14 cellular contexts compared by ENCODE assay signal in the genomic region with DNA sequence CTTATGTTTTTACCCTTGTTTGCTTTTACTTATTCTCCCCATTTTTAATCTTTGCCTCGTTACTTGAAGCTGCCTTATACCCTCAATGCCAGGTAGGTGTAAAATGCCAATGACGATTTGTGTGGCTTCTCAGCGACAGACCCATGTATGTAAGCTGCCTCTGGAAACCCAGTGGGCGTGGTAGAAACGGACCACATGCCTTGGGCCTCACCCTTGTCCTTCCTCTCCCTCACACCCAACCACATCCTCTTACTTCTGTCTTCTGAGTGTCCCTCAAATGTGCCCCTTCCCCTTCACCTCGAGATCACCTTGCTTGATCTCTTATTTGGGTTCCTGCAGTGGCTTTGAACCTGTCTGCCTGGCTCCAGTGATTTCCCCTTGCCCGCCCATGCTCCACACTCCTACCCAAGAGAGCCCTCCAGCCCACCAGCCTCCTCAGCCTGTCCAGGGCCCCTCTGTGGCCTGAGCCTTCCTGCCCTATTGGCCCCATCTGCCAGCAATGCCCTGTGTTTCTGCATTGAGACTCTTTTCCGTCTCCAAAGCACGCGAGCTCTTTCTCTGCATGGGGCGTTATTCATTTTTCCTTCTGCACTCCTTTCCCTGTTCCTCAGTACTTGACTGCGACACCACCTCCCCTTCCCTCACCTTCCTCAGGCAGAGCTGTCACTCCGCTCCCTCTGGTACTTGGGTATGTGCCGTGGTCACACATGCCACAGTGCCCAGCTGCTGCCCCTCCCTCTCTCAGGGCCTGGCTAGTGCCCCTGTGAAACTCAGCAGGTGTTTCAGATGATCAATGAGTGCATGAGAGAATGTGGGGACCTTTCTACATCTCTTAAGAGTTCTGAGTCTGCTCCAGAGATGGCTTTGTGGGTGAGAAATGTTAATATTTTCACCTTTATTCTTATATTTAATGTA.
DNase-seq lines count a peak whose midpoint lies in the region; ATAC-seq, FAIRE-seq and TF ChIP-seq lines count a peak whose summit lies in the region.
"Had no signal": no experiment of that assay in that cellular context is flagged by ENCODE, and none has a peak within 500 bp of the region (broad histone marks: within the 10 kb centered on the region; RNA-seq: fewer than 3 reads in every experiment).

No MANE protein-coding gene starts in this region.

- no peaks in the 10 kb centered on the region for H3K36me3 ChIP-seq in DND-41 (ENCODE audit: insufficient read depth, low read length)
- H3K36me3 ChIP-seq in body of pancreas (replicated peaks in 1 of 2; ENCODE audit: insufficient read depth in 1 of 2, low read depth in 2 of 2) = no peaks in the 10 kb centered on the region
- H3K36me3 ChIP-seq in trophoblast cell (ENCODE audit: control insufficient read depth in 1 of 2, insufficient read depth in 2 of 2, low read length in 2 of 2) = no peaks in the 10 kb centered on the region
- H3K36me3 ChIP-seq in colonic mucosa = no peaks in the 10 kb centered on the region
- H3K36me3 ChIP-seq: SJCRH30 had no signal

- intact Hi-C loops in body of pancreas (cut with DNase I) = no loop called here
- intact Hi-C loops in colonic mucosa (cut with DNase I) = loop anchor here (5.0 to 10.0 kb wide), 3 partner anchors 104 to 992 kb away; no protein-coding TSS in a partner anchor

- H3K79me2 ChIP-seq in DND-41 (ENCODE audit: insufficient read depth, low read length) (peaks cover 26% of the 10 kb centered on the region), trophoblast cell (ENCODE audit: control insufficient read depth, insufficient read depth, low read length, poor library complexity) (no peaks in the 10 kb centered on the region)

- ATAC-seq in DND-41 (ENCODE audit: insufficient read depth, low read depth) (peak; percentile 39; the same call in 1 of the 3 replicates), body of pancreas (peak; percentile 95)

- H3K4me2 ChIP-seq in DND-41 (ENCODE audit: insufficient read depth, low read length) (no peak overlapping the region), trophoblast cell (ENCODE audit: low read length) (no peak overlapping the region)

- no peak overlapping the region for H4K12ac ChIP-seq in trophoblast cell (ENCODE audit: low read depth, low read length)

- H3K27ac ChIP-seq in DND-41 (ENCODE audit: low read length) (no peak overlapping the region), body of pancreas (peak overlapping the region; percentile 41 to 73 (median 64)), trophoblast cell (ENCODE audit: low read depth, low read length) (no peak overlapping the region), colonic mucosa (no peak overlapping the region)
- H3K27ac ChIP-seq: SJCRH30 had no signal

- H2AFZ ChIP-seq in DND-41 (ENCODE audit: low read depth, low read length) = no peak overlapping the region
- no peak overlapping the region for H2AFZ ChIP-seq in trophoblast cell (ENCODE audit: insufficient read depth, low read length, poor library complexity)

- peak in 1 of 3 donors; percentile 23 for TF ChIP-seq POLR2A in body of pancreas (IDR thresholded peaks at IDR 0.05)

- H4K20me1 ChIP-seq in DND-41 (ENCODE audit: insufficient read depth, low read length) = peaks cover 35% of the 10 kb centered on the region

- no peak overlapping the region for H2BK5ac ChIP-seq in trophoblast cell (ENCODE audit: low read depth, low read length, poor library complexity)

- H3K18ac ChIP-seq in trophoblast cell (ENCODE audit: low read length) = peak overlapping the region; percentile 34

- peak overlapping the region; percentile 9 for H3K14ac ChIP-seq in trophoblast cell (ENCODE audit: low read length)

- peaks cover 8% of the 10 kb centered on the region for H3K79me1 ChIP-seq in trophoblast cell (ENCODE audit: low read length)

- H3K23ac ChIP-seq in trophoblast cell (ENCODE audit: low read length) = peak overlapping the region; percentile 69

- peak overlapping the region; percentile 4 for H2BK120ac ChIP-seq in trophoblast cell (ENCODE audit: insufficient read depth, low read length, poor library complexity)

- H2BK12ac ChIP-seq in trophoblast cell (ENCODE audit: low read length) = peak overlapping the region; percentile 9

- DNase-seq in DND-41 (no peak), NOMO-1 treated with dmso at 0.1 percent for 144 hours (lab: John Stamatoyannopoulos, UW; ENCODE audit: unreplicated experiment) (peak; percentile 61), body of pancreas (peak; percentile 88 to 93 (median 92)), trophoblast cell (no peak), colonic mucosa (no peak), urothelium cell line (ENCODE audit: low spot score) (no peak), SHP77 treated with DMSO at 0.1 percent for 48 hours (lab: John Stamatoyannopoulos, UW) (no peak)
- DNase-seq: activated CD4-positive, alpha-beta T cell treated with anti-CD3 and anti-CD28 coated beads for 4 hours; GOT3; midbrain; NCI-H1694 treated with DMSO at 0.1 percent for 48 hours; SJCRH30; stimulated activated CD4-positive, alpha-beta T cell treated with anti-CD3 and anti-CD28 coated beads, Interleukin-4, amount 100 ng/mL, for 1 hour had no signal

- H3K4me1 ChIP-seq in DND-41 (ENCODE audit: insufficient read depth, low read length) (peaks cover 4% of the 10 kb centered on the region; the same call in 1 of the 2 replicates), body of pancreas (peaks cover 57% of the 10 kb centered on the region), trophoblast cell (ENCODE audit: control insufficient read depth in 1 of 2, insufficient read depth in 2 of 2, low read length in 2 of 2) (peaks cover 11 to 16% of the 10 kb centered on the region in 2 experiments), colonic mucosa (no peaks in the 10 kb centered on the region)
- H3K4me1 ChIP-seq: SJCRH30 had no signal

- FAIRE-seq in urothelium cell line (lab: Jason Lieb, UNC) = no peak
- FAIRE-seq: D721Med had no signal

- H4K91ac ChIP-seq in trophoblast cell (ENCODE audit: low read depth, low read length) = no peak overlapping the region

- H4K8ac ChIP-seq in trophoblast cell (ENCODE audit: low read depth, low read length) = no peak overlapping the region

- no peak overlapping the region for H2AK5ac ChIP-seq in trophoblast cell (ENCODE audit: low read length)

- 42 to 48% methylated on average over 14 of the region's 14 CpGs for whole genome bisulfite sequencing in body of pancreas, 2 donors
- WGBS in trophoblast cell (ENCODE audit: extremely low coverage, insufficient coverage, insufficient read length) = no CpG with 5 or more reads among the region's 14 CpGs

- H3K9ac ChIP-seq in DND-41 (ENCODE audit: low read depth, low read length) (no peak overlapping the region), trophoblast cell (ENCODE audit: low read length) (peak overlapping the region; percentile 35), colonic mucosa (ENCODE audit: low read depth in 2 of 2, low read length in 2 of 2) (no peak overlapping the region)

- TF ChIP-seq CTCF in DND-41 (IDR thresholded peaks at IDR 0.05; ENCODE audit: borderline replicate concordance, extremely low read depth, low read length, poor library complexity, severe bottlenecking) (no peak), body of pancreas (IDR thresholded peaks at IDR 0.05) (no peak), colonic mucosa (IDR thresholded peaks at IDR 0.05) (no peak)

- no peaks in the 10 kb centered on the region for H3K9me3 ChIP-seq in DND-41 (ENCODE audit: insufficient read depth, low read length, severe bottlenecking)
- H3K9me3 ChIP-seq in body of pancreas = no peaks in the 10 kb centered on the region
- peaks cover 1% of the 10 kb centered on the region for H3K9me3 ChIP-seq in trophoblast cell (ENCODE audit: insufficient read depth, low read depth, low read length)
- no peaks in the 10 kb centered on the region for H3K9me3 ChIP-seq in colonic mucosa
- H3K9me3 ChIP-seq: SJCRH30 had no signal

- H3K4ac ChIP-seq in trophoblast cell (ENCODE audit: low read depth, low read length) = no peak overlapping the region

- no peak overlapping the region for H3K4me3 ChIP-seq in DND-41 (ENCODE audit: low read depth in 1 of 2, low read length in 2 of 2)
- no peak overlapping the region for H3K4me3 ChIP-seq in body of pancreas
- H3K4me3 ChIP-seq in trophoblast cell (ENCODE audit: low read depth, low read length) = no peak overlapping the region
- H3K4me3 ChIP-seq in colonic mucosa = no peak overlapping the region
- H3K4me3 ChIP-seq: SJCRH30 had no signal

- H3K27me3 ChIP-seq in DND-41 (ENCODE audit: insufficient read depth, low read length, poor library complexity) (no peaks in the 10 kb centered on the region), body of pancreas (no peaks in the 10 kb centered on the region), trophoblast cell (ENCODE audit: insufficient read depth, low read length) (no peaks in the 10 kb centered on the region), colonic mucosa (no peaks in the 10 kb centered on the region)
- H3K27me3 ChIP-seq: SJCRH30 had no signal

Comparison
In these comparisons a context has a peak if more than half of its experiments do, and no peak if none do; other contexts are left out.
1. DNase-seq: peak in NOMO-1 treated with dmso at 0.1 percent for 144 hours (single experiment) and body of pancreas (4 of 4); none in DND-41 (single experiment), trophoblast cell (0 of 2), colonic mucosa (single experiment), urothelium cell line (single experiment) and SHP77 treated with DMSO at 0.1 percent for 48 hours (single experiment).
2. H3K27ac ChIP-seq: peak in body of pancreas (4 of 4); none in DND-41 (single experiment), trophoblast cell (single experiment) and colonic mucosa (single experiment).